In the genomic region with DNA sequence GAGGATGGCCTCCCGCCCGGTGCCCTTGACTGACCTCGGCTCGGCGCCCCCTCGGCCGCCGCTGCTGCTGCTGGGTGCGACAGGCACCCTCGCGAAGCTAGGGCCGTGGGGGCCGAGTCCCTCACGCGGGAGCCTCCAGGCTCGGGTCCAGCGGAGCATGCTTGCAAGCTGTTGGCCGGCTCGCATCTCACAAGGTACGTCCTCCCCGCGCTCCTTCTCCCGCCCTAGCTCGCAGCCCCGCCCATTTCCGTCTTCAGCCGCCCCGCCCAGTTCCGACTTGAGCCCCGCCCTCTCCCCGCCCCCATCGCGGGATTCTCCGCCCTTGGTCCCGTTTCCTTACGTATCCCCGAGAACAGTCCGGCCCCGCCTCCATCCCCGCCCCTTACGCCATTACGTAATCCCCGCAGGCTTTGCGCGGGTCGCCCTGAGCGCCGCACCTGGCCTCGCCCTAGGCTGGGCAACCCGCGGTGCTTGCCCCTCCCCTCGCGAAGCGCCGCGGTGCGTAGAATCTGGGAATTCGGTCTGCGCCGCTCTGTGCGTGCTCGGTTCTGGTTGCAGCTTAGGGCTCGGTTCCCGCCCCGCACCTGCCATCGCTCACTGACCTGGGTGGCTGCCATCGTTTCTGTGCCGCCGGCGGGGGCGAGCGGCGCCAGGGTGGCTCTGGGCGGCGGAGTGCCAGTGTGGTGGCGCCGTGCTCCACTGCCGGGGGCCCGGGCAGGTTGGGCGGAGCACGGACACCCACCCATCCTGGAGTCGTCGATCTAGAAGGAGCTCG, we compare ENCODE assay signal across 8 cellular contexts. TPM values are rescaled to one million over a fixed set of nuclear protein-coding genes. Genes with fewer than 3 reads are reported as not detected.
A peak's percentile ranks its signal among the peaks of the same experiment; 100 is the strongest.
DNase-seq lines count a peak whose midpoint lies in the region; ATAC-seq, FAIRE-seq and TF ChIP-seq lines count a peak whose summit lies in the region.

Gene ABHD11 (minus strand): TSS at position 191 of the 775 bp plus-strand sequence. CDS start 32 bp downstream, at position 159.

- H3K4me3 ChIP-seq in ascending aorta (peak within 1 kb of the TSS; percentile 83 to 89), right cardiac atrium (ENCODE audit: low read length) (peak within 1 kb of the TSS; percentile 42), vagina (peak within 1 kb of the TSS; percentile 65)

- peak in 1 of 2 donors; percentile 78 for TF ChIP-seq POLR2A in vagina (IDR thresholded peaks at IDR 0.05)

- H3K27me3 ChIP-seq in ascending aorta (no peaks in the 10 kb centered on the region), right cardiac atrium (ENCODE audit: control insufficient read depth, insufficient read depth) (no peaks in the 10 kb centered on the region), vagina (no peaks in the 10 kb centered on the region)

- DNase-seq in GM18507 (ENCODE audit: extremely low spot score, insufficient read length, low read depth) (peak; percentile 97), NCI-H2029 (lab: John Stamatoyannopoulos, UW) (peak; percentile 97), ascending aorta (ENCODE audit: low spot score in 2 of 2) (peak; percentile 84 to 98), right cardiac atrium (peak; percentile 96 to 99 (median 98)), putamen (ENCODE audit: low spot score) (peak; percentile 96), vagina (ENCODE audit: extremely low spot score in 2 of 2) (peak in 1 of 2 donors; percentile 98)
- DNase-seq in T-helper 2 cell treated with Interferon-gamma antibody and Interleukin-4, amounts not matched to agents 5 μg/mL and 100 μg/mL, for 36 hours (ENCODE audit: low spot score): peak; percentile 94

- H3K36me3 ChIP-seq in ascending aorta (peaks cover 6 to 11% of the 10 kb centered on the region in 2 donors), vagina (peaks cover 0 to 16% of the 10 kb centered on the region in 2 donors)

- H3K9me3 ChIP-seq in ascending aorta (no peaks in the 10 kb centered on the region), right cardiac atrium (ENCODE audit: control insufficient read depth, low read length) (no peaks in the 10 kb centered on the region), vagina (no peaks in the 10 kb centered on the region)

- peaks cover 3% of the 10 kb centered on the region for H3K36me3 Mint-ChIP-seq in T-helper 2 cell treated with Interferon-gamma antibody and Interleukin-4, amounts not matched to agents 5 μg/mL and 100 μg/mL, for 36 hours (ENCODE audit: low read depth)

- peak; percentile 97 for FAIRE-seq in GM18507 (lab: Jason Lieb, UNC)

- peaks cover 9 to 16% of the 10 kb centered on the region in 2 donors for H3K4me1 ChIP-seq in ascending aorta
- H3K4me1 ChIP-seq in right cardiac atrium (ENCODE audit: control insufficient read depth, insufficient read depth, low read length): peaks cover 5% of the 10 kb centered on the region
- H3K4me1 ChIP-seq in vagina: peaks cover 28% of the 10 kb centered on the region

- H3K27me3 Mint-ChIP-seq in T-helper 2 cell treated with Interferon-gamma antibody and Interleukin-4, amounts not matched to agents 5 μg/mL and 100 μg/mL, for 36 hours (ENCODE audit: low read depth): no peaks in the 10 kb centered on the region

- intact Hi-C loops in ascending aorta (cut with DNase I) (loop anchor here (5.0 kb wide), 1 partner anchor 114 kb away; no protein-coding TSS in a partner anchor), right cardiac atrium (cut with DNase I) (no loop called here), vagina (cut with DNase I) (no loop called here)

- WGBS in right cardiac atrium: under 1% methylated on average over 84 of the region's 84 CpGs

- H3K27ac ChIP-seq in ascending aorta (peak within 1 kb of the TSS; percentile 84 to 92), right cardiac atrium (ENCODE audit: low read length) (peak within 1 kb of the TSS; percentile 54), vagina (peak within 1 kb of the TSS; percentile 93)

- TF ChIP-seq CTCF in ascending aorta (IDR thresholded peaks at IDR 0.05) (no peak), vagina (IDR thresholded peaks at IDR 0.05) (no peak)

- peaks cover 7% of the 10 kb centered on the region for H3K4me1 Mint-ChIP-seq in T-helper 2 cell treated with Interferon-gamma antibody and Interleukin-4, amounts not matched to agents 5 μg/mL and 100 μg/mL, for 36 hours (ENCODE audit: low read depth)

- ATAC-seq in HG02973 (IDR thresholded peaks at IDR 0.05; ENCODE audit: unreplicated experiment) (peak; percentile 81), right cardiac atrium (peak; percentile 93 to 95)

- peak within 1 kb of the TSS; percentile 97 for H3K27ac Mint-ChIP-seq in T-helper 2 cell treated with Interferon-gamma antibody and Interleukin-4, amounts not matched to agents 5 μg/mL and 100 μg/mL, for 36 hours

- H3K9me3 Mint-ChIP-seq in T-helper 2 cell treated with Interferon-gamma antibody and Interleukin-4, amounts not matched to agents 5 μg/mL and 100 μg/mL, for 36 hours: no peaks in the 10 kb centered on the region

- peak within 1 kb of the TSS; percentile 95 for H3K4me3 Mint-ChIP-seq in T-helper 2 cell treated with Interferon-gamma antibody and Interleukin-4, amounts not matched to agents 5 μg/mL and 100 μg/mL, for 36 hours

RNA-seq across cellular contexts. Expression of gene ABHD11, which starts in this region (rescaled TPM):
- total RNA-seq in ascending aorta (55.7 TPM), right cardiac atrium (10 to 100 TPM; 21.1 to 28.7 (median 23.9) TPM), vagina (23.8 TPM)
- 31.2 TPM for polyA plus RNA-seq in right cardiac atrium
